8 cellular contexts compared by ENCODE assay signal in the genomic region with DNA sequence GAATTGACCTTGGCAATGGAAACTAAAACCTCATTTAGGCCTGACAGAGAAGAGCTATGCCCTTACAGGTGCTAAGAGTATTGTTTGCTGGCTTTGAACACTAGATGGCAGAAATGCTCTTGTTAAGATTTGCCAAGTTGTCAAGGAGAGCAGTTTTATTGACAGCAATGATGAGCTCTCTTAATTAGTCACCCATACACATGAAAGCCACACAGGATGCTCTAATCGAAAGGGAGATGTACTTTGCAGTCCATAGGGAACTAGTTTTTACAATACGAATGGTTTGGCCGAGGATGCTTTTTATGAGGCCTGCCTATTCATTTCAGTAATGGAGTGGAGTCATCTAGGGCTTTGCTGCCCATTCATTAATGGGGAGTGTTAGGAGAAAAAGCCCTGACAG. TPM values are rescaled to one million over a fixed set of nuclear protein-coding genes. Genes with fewer than 3 reads are reported as not detected.
DNase-seq lines count a peak whose midpoint lies in the region; ATAC-seq and TF ChIP-seq lines count a peak whose summit lies in the region.

No MANE protein-coding gene starts in this region.

- no peaks in the 10 kb centered on the region for H3K36me3 Mint-ChIP-seq in naive thymus-derived CD8-positive, alpha-beta T cell

- POLR2A ChIA-PET in naive thymus-derived CD8-positive, alpha-beta T cell (lab: Charles Lee): no interaction called here

- in situ Hi-C loops in astrocyte of the cerebellum (cut with HindIII; ENCODE audit: low sequenced_read_pairs): no loop called here

- peaks cover 0 to 8% (median 2%) of the 10 kb centered on the region in 4 donors for H3K4me1 Mint-ChIP-seq in naive thymus-derived CD8-positive, alpha-beta T cell

- H3K9me3 ChIP-seq in liver (ENCODE audit: control insufficient read depth in 4 of 4, low read length in 3 of 4): no peaks in the 10 kb centered on the region

- peak; percentile 46 for TF ChIP-seq CTCF in AG10803 (conservative IDR thresholded peaks at IDR 0.05; ENCODE audit: low read length)
- peak; percentile 69 for TF ChIP-seq CTCF in astrocyte of the cerebellum (IDR thresholded peaks at IDR 0.05; ENCODE audit: low read depth, low read length, missing control alignments)
- TF ChIP-seq CTCF in liver (IDR thresholded peaks at IDR 0.05; ENCODE audit: low read depth, low read length, missing input control): peak; percentile 32

- TF ChIP-seq POLR2A in GM18505 (IDR thresholded peaks at IDR 0.05; ENCODE audit: borderline replicate concordance, extremely low read depth, insufficient read depth, insufficient read length): no peak

- peak; percentile 19 for DNase-seq in AG10803 (ENCODE audit: low read depth)
- DNase-seq in MV-4-11 (lab: John Stamatoyannopoulos, UW): peak; percentile 10
- peak; percentile 27 for DNase-seq in astrocyte of the cerebellum (ENCODE audit: low read depth)
- DNase-seq in naive thymus-derived CD8-positive, alpha-beta T cell: no peak
- no peak for DNase-seq in NK-92 (lab: John Stamatoyannopoulos, UW; ENCODE audit: unreplicated experiment)

- H3K27me3 Mint-ChIP-seq in naive thymus-derived CD8-positive, alpha-beta T cell: no peaks in the 10 kb centered on the region

- no peaks in the 10 kb centered on the region for H3K36me3 ChIP-seq in liver (ENCODE audit: control insufficient read depth in 4 of 4, insufficient read depth in 3 of 4, low read depth in 1 of 4, low read length in 3 of 4)

- no peak overlapping the region for H3K4me3 Mint-ChIP-seq in naive thymus-derived CD8-positive, alpha-beta T cell

- H3K9me3 Mint-ChIP-seq in naive thymus-derived CD8-positive, alpha-beta T cell: no peaks in the 10 kb centered on the region

- ATAC-seq in GM18505 (IDR thresholded peaks at IDR 0.05; ENCODE audit: unreplicated experiment) (peak; percentile 88), HG02678 (IDR thresholded peaks at IDR 0.05; ENCODE audit: unreplicated experiment) (peak; percentile 89)
- no peak for ATAC-seq in naive thymus-derived CD8-positive, alpha-beta T cell

- no peak overlapping the region for H3K9ac ChIP-seq in liver (ENCODE audit: low read depth in 1 of 2, low read length in 2 of 2)

- no peaks in the 10 kb centered on the region for H3K4me1 ChIP-seq in liver (ENCODE audit: control insufficient read depth in 4 of 4, insufficient read depth in 4 of 4, low read length in 3 of 4)

- 38% methylated on average over 3 of the region's 3 CpGs for WGBS in liver

- H3K4me3 ChIP-seq in AG10803 (ENCODE audit: low read length): no peak overlapping the region
- no peak overlapping the region for H3K4me3 ChIP-seq in astrocyte of the cerebellum (ENCODE audit: low read depth, low read length)
- H3K4me3 ChIP-seq in liver (ENCODE audit: low read depth in 1 of 3, low read length in 3 of 3): no peak overlapping the region

- TF ChIP-seq RAD21 in liver (IDR thresholded peaks at IDR 0.05): peak; percentile 58 to 73

- H3K27me3 ChIP-seq in liver (ENCODE audit: control insufficient read depth in 4 of 4, insufficient read depth in 4 of 4, low read length in 3 of 4): no peaks in the 10 kb centered on the region

- H3K27ac Mint-ChIP-seq in naive thymus-derived CD8-positive, alpha-beta T cell: no peak overlapping the region

- H3K27ac ChIP-seq in liver (ENCODE audit: low read depth in 1 of 2, low read length in 2 of 2): no peak overlapping the region

TF ChIP-seq in liver, 16 proteins besides CTCF, POLR2A, EP300 and RAD21:
- TF ChIP-seq TAF1 (conservative IDR thresholded peaks at IDR 0.05) (no peak), JUND (IDR thresholded peaks at IDR 0.05) (no peak), RXRA (IDR thresholded peaks at IDR 0.05) (no peak), NR2F2 (IDR thresholded peaks at IDR 0.05) (no peak), FOXA1 (IDR thresholded peaks at IDR 0.05) (no peak), HNF4A (conservative IDR thresholded peaks at IDR 0.05) (no peak), HNF4G (IDR thresholded peaks at IDR 0.05) (no peak), YY1 (IDR thresholded peaks at IDR 0.05) (no peak), SP1 (IDR thresholded peaks at IDR 0.05) (no peak), GABPA (IDR thresholded peaks at IDR 0.05 in 1 of 2, conservative IDR thresholded peaks at IDR 0.05 in 1 of 2) (no peak), FOXA2 (IDR thresholded peaks at IDR 0.05) (no peak), EGR1 (IDR thresholded peaks at IDR 0.05; ENCODE audit: low read depth in 2 of 2) (no peak)
- TF ChIP-seq, protein P1, sequence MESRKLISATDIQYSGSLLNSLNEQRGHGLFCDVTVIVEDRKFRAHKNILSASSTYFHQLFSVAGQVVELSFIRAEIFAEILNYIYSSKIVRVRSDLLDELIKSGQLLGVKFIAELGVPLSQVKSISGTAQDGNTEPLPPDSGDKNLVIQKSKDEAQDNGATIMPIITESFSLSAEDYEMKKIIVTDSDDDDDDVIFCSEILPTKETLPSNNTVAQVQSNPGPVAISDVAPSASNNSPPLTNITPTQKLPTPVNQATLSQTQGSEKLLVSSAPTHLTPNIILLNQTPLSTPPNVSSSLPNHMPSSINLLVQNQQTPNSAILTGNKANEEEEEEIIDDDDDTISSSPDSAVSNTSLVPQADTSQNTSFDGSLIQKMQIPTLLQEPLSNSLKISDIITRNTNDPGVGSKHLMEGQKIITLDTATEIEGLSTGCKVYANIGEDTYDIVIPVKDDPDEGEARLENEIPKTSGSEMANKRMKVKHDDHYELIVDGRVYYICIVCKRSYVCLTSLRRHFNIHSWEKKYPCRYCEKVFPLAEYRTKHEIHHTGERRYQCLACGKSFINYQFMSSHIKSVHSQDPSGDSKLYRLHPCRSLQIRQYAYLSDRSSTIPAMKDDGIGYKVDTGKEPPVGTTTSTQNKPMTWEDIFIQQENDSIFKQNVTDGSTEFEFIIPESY (IDR thresholded peaks at IDR 0.05): no peak
- TF ChIP-seq, protein P2, sequence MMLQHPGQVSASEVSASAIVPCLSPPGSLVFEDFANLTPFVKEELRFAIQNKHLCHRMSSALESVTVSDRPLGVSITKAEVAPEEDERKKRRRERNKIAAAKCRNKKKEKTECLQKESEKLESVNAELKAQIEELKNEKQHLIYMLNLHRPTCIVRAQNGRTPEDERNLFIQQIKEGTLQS (IDR thresholded peaks at IDR 0.05): no peak
- TF ChIP-seq, protein P3, sequence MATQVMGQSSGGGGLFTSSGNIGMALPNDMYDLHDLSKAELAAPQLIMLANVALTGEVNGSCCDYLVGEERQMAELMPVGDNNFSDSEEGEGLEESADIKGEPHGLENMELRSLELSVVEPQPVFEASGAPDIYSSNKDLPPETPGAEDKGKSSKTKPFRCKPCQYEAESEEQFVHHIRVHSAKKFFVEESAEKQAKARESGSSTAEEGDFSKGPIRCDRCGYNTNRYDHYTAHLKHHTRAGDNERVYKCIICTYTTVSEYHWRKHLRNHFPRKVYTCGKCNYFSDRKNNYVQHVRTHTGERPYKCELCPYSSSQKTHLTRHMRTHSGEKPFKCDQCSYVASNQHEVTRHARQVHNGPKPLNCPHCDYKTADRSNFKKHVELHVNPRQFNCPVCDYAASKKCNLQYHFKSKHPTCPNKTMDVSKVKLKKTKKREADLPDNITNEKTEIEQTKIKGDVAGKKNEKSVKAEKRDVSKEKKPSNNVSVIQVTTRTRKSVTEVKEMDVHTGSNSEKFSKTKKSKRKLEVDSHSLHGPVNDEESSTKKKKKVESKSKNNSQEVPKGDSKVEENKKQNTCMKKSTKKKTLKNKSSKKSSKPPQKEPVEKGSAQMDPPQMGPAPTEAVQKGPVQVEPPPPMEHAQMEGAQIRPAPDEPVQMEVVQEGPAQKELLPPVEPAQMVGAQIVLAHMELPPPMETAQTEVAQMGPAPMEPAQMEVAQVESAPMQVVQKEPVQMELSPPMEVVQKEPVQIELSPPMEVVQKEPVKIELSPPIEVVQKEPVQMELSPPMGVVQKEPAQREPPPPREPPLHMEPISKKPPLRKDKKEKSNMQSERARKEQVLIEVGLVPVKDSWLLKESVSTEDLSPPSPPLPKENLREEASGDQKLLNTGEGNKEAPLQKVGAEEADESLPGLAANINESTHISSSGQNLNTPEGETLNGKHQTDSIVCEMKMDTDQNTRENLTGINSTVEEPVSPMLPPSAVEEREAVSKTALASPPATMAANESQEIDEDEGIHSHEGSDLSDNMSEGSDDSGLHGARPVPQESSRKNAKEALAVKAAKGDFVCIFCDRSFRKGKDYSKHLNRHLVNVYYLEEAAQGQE (IDR thresholded peaks at IDR 0.05): no peak
- TF ChIP-seq, protein P4, sequence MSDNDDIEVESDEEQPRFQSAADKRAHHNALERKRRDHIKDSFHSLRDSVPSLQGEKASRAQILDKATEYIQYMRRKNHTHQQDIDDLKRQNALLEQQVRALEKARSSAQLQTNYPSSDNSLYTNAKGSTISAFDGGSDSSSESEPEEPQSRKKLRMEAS (IDR thresholded peaks at IDR 0.05): no peak

RNA-seq across cellular contexts. Expression of gene MBL2, which starts 45.4 kb away (rescaled TPM):
- 100 to 1,000 TPM in 1 of 2 donors, 10 to 100 TPM in 1; 36.2 to 222 TPM for total RNA-seq in liver
- 100 to 1,000 TPM in 1 of 2 donors, 10 to 100 TPM in 1; 80.8 to 128 TPM for polyA plus RNA-seq in liver
- not detected for total RNA-seq in naive thymus-derived CD8-positive, alpha-beta T cell
- polyA plus RNA-seq in naive thymus-derived CD8-positive, alpha-beta T cell: not detected

Comparison
In these comparisons a context has a peak if more than half of its experiments do, and no peak if none do; other contexts are left out.
1. DNase-seq: peak in AG10803 (single experiment), MV-4-11 (single experiment) and astrocyte of the cerebellum (single experiment); none in naive thymus-derived CD8-positive, alpha-beta T cell (0 of 10) and NK-92 (single experiment).
2. ATAC-seq: peak in GM18505 (single experiment) and HG02678 (single experiment); none in naive thymus-derived CD8-positive, alpha-beta T cell (0 of 2).
3. RNA of gene MBL2, which starts 45.4 kb away (total RNA-seq): 36.2 to 222 TPM in liver; not detected in naive thymus-derived CD8-positive, alpha-beta T cell; every median in the first group is over 10 times any median in the second.
4. Peak in every context shown above with its lines, with median percentiles within 50 percentile points of each other: CTCF ChIP-seq.